In the genomic region with DNA sequence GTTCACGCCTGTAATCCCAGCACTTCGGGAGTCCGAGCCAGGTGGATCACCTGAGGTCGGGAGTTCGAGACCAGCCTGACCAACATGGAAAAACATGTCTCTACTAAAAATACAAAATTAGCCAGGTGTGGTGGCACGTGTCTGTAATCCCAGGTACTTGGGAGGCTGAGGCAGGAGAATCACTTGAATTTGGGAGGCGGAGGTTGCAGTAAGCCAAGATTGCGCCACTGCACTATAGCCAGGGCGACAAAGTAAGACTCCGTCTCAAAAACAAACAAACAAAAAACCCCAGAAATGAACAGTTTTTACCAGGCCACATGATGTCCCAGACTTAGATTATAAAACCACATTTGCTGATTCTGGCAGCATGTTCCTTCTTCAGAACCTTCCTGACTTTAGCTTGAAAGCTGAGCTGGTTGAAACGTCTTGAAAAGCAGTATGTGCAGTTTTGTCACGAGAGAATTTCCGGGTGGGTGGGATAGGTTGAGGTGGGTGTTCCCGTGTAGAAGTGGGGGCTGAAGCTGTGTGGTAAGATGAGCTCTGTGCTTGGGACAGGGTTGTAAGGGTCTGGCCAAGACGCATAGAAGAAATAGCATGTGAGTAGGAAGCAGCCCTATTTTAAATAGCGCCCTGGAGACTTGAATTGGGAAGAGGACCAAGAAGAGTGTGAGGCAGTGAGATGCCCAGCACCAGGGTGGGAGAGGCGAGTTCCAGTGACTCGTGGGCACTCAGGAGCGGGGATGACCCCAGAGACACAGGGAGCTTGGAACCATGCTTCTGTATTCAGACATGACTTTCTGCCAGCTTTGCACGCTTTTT, we compare ENCODE assay signal across 11 cellular contexts. TPM values are rescaled to one million over a fixed set of nuclear protein-coding genes. Genes with fewer than 3 reads are reported as not detected.
DNase-seq lines count a peak whose midpoint lies in the region; ATAC-seq and TF ChIP-seq lines count a peak whose summit lies in the region.
"Had no signal": no experiment of that assay in that cellular context is flagged by ENCODE, and none has a peak within 500 bp of the region (broad histone marks: within the 10 kb centered on the region; RNA-seq: fewer than 3 reads in every experiment).

No MANE protein-coding gene starts in this region.

- no peak for ATAC-seq in CD8-positive, alpha-beta T cell
- ATAC-seq in activated CD4-positive, alpha-beta T cell treated with anti-CD3 and anti-CD28 coated beads for 36 hours = no peak
- ATAC-seq: SK-N-SH treated with all-trans-retinoic acid at 6 μM for 48 hours had no signal

- H3K27ac Mint-ChIP-seq in CD8-positive, alpha-beta T cell = peak overlapping the region; percentile 57
- H3K27ac Mint-ChIP-seq in progenitor cell of endocrine pancreas = peak overlapping the region; percentile 62
- H3K27ac Mint-ChIP-seq in activated CD4-positive, alpha-beta T cell treated with anti-CD3 and anti-CD28 coated beads for 36 hours = no peak overlapping the region
- H3K27ac Mint-ChIP-seq: B cell had no signal

- H3K4me1 Mint-ChIP-seq in CD8-positive, alpha-beta T cell (ENCODE audit: low read depth) = peaks cover 62% of the 10 kb centered on the region
- H3K4me1 Mint-ChIP-seq in progenitor cell of endocrine pancreas (ENCODE audit: low read depth) = peaks cover 19% of the 10 kb centered on the region
- peaks cover 63% of the 10 kb centered on the region for H3K4me1 Mint-ChIP-seq in activated CD4-positive, alpha-beta T cell treated with anti-CD3 and anti-CD28 coated beads for 36 hours

- intact Hi-C loops in CD8-positive, alpha-beta T cell (cut with DNase I, micrococcal nuclease) = no loop called here
- intact Hi-C loops in ascending aorta (cut with DNase I) = no loop called here
- intact Hi-C loops in activated CD4-positive, alpha-beta T cell treated with anti-CD3 and anti-CD28 coated beads for 36 hours (cut with DNase I, micrococcal nuclease) = no loop called here

- H3K27me3 Mint-ChIP-seq in CD8-positive, alpha-beta T cell (ENCODE audit: low read depth) = no peaks in the 10 kb centered on the region
- no peaks in the 10 kb centered on the region for H3K27me3 Mint-ChIP-seq in progenitor cell of endocrine pancreas
- H3K27me3 Mint-ChIP-seq in activated CD4-positive, alpha-beta T cell treated with anti-CD3 and anti-CD28 coated beads for 36 hours = no peaks in the 10 kb centered on the region
- H3K27me3 Mint-ChIP-seq: B cell had no signal

- no peaks in the 10 kb centered on the region for H3K9me3 ChIP-seq in CD8-positive, alpha-beta T cell (ENCODE audit: low read length)
- no peaks in the 10 kb centered on the region for H3K9me3 ChIP-seq in ascending aorta
- no peaks in the 10 kb centered on the region for H3K9me3 ChIP-seq in right atrium auricular region

- H3K4me3 ChIP-seq in CD8-positive, alpha-beta T cell (ENCODE audit: low read depth, low read length) = no peak overlapping the region
- peak overlapping the region in 1 of 2 donors; percentile 8 for H3K4me3 ChIP-seq in ascending aorta
- peak overlapping the region in 1 of 2 donors; percentile 7 for H3K4me3 ChIP-seq in right atrium auricular region

- no peak overlapping the region for H3K27ac ChIP-seq in CD8-positive, alpha-beta T cell (ENCODE audit: low read depth, low read length)
- H3K27ac ChIP-seq in ascending aorta (peak overlapping the region; percentile 27 to 57), right atrium auricular region (peak overlapping the region; percentile 3 to 53)

- H3K4me3 Mint-ChIP-seq in CD8-positive, alpha-beta T cell = peak overlapping the region; percentile 46
- H3K4me3 Mint-ChIP-seq in progenitor cell of endocrine pancreas (ENCODE audit: low read depth) = no peak overlapping the region
- no peak overlapping the region for H3K4me3 Mint-ChIP-seq in activated CD4-positive, alpha-beta T cell treated with anti-CD3 and anti-CD28 coated beads for 36 hours
- H3K4me3 Mint-ChIP-seq: B cell had no signal

- H3K27me3 ChIP-seq in CD8-positive, alpha-beta T cell (ENCODE audit: insufficient read depth, low read length) = no peaks in the 10 kb centered on the region
- H3K27me3 ChIP-seq in ascending aorta (no peaks in the 10 kb centered on the region), right atrium auricular region (no peaks in the 10 kb centered on the region)

- H3K9me3 Mint-ChIP-seq in CD8-positive, alpha-beta T cell = no peaks in the 10 kb centered on the region
- H3K9me3 Mint-ChIP-seq in progenitor cell of endocrine pancreas (ENCODE audit: low read depth) = no peaks in the 10 kb centered on the region
- H3K9me3 Mint-ChIP-seq in activated CD4-positive, alpha-beta T cell treated with anti-CD3 and anti-CD28 coated beads for 36 hours (ENCODE audit: low read depth) = no peaks in the 10 kb centered on the region

- no peak for TF ChIP-seq CTCF in CD8-positive, alpha-beta T cell (IDR thresholded peaks at IDR 0.05)
- no peak for TF ChIP-seq CTCF in ascending aorta (IDR thresholded peaks at IDR 0.05)
- no peak for TF ChIP-seq CTCF in right atrium auricular region (IDR thresholded peaks at IDR 0.05)
- no peak for TF ChIP-seq CTCF in progenitor cell of endocrine pancreas (IDR thresholded peaks at IDR 0.05; ENCODE audit: unreplicated experiment)

- DNase-seq in CD8-positive, alpha-beta T cell = no peak
- no peak for DNase-seq in ascending aorta (ENCODE audit: low spot score in 2 of 2)
- no peak for DNase-seq in right atrium auricular region (ENCODE audit: low spot score)
- no peak for DNase-seq in progenitor cell of endocrine pancreas (ENCODE audit: low spot score, unreplicated experiment)
- DNase-seq in activated CD4-positive, alpha-beta T cell treated with anti-CD3 and anti-CD28 coated beads for 36 hours = no peak
- no peak for DNase-seq in DMS 273 treated with DMSO at 0.1 percent for 48 hours (lab: John Stamatoyannopoulos, UW)
- no peak for DNase-seq in HuH-7 (ENCODE audit: low spot score)
- DNase-seq in NCI-H2107 (lab: John Stamatoyannopoulos, UW) = no peak
- DNase-seq: NCI-H524 treated with DMSO at 0.1 percent for 48 hours had no signal

- POLR2A ChIA-PET in CD8-positive, alpha-beta T cell (lab: Charles Lee) = no interaction called here
- POLR2A ChIA-PET in activated CD4-positive, alpha-beta T cell treated with anti-CD3 and anti-CD28 coated beads for 36 hours (lab: Charles Lee) = interaction anchor here (0.5 kb wide), 1 partner anchor 17 kb away, joined by 3 read pairs; no protein-coding TSS in a partner anchor

- no peaks in the 10 kb centered on the region for H3K36me3 ChIP-seq in CD8-positive, alpha-beta T cell (ENCODE audit: insufficient read depth, low read length)
- H3K36me3 ChIP-seq in ascending aorta (peaks cover 4% of the 10 kb centered on the region in 2 donors), right atrium auricular region (no peaks in the 10 kb centered on the region)

- H3K36me3 Mint-ChIP-seq in CD8-positive, alpha-beta T cell = peaks cover 23% of the 10 kb centered on the region
- peaks cover 3% of the 10 kb centered on the region for H3K36me3 Mint-ChIP-seq in progenitor cell of endocrine pancreas (ENCODE audit: insufficient read depth)
- no peaks in the 10 kb centered on the region for H3K36me3 Mint-ChIP-seq in activated CD4-positive, alpha-beta T cell treated with anti-CD3 and anti-CD28 coated beads for 36 hours (ENCODE audit: low read depth)

- H3K4me1 ChIP-seq in CD8-positive, alpha-beta T cell (ENCODE audit: insufficient read depth, low read length) = peaks cover 59% of the 10 kb centered on the region
- H3K4me1 ChIP-seq in ascending aorta = peaks cover 10 to 19% of the 10 kb centered on the region in 2 donors
- peaks cover 0 to 44% of the 10 kb centered on the region in 2 donors for H3K4me1 ChIP-seq in right atrium auricular region

- CTCF ChIA-PET in CD8-positive, alpha-beta T cell (lab: Charles Lee) = no interaction called here
- CTCF ChIA-PET in activated CD4-positive, alpha-beta T cell treated with anti-CD3 and anti-CD28 coated beads for 36 hours (lab: Charles Lee) = interaction anchor here (0.5 kb wide), 1 partner anchor 90 kb away, joined by 3 read pairs; no protein-coding TSS in a partner anchor

RNA-seq across cellular contexts. Expression of a gene that starts 7.5 kb away (rescaled TPM):
- 10 to 100 TPM; 38.6 to 44.3 TPM for total RNA-seq in CD8-positive, alpha-beta T cell
- 118 TPM for total RNA-seq in ascending aorta
- total RNA-seq in right atrium auricular region = 10 to 100 TPM; 28.8 to 41.7 TPM
- 86.6 and 88.8 TPM in 2 replicates for total RNA-seq in progenitor cell of endocrine pancreas
- 10 to 100 TPM; 43.5 to 71.6 TPM for total RNA-seq in activated CD4-positive, alpha-beta T cell treated with anti-CD3 and anti-CD28 coated beads for 36 hours

RNA-seq across cellular contexts. Expression of a gene that starts 22.6 kb away (rescaled TPM):
- 10 to 100 TPM; 16.0 to 18.1 TPM for total RNA-seq in CD8-positive, alpha-beta T cell
- total RNA-seq in ascending aorta (69.4 TPM), right atrium auricular region (10 to 100 TPM; 46.9 to 78.7 TPM), progenitor cell of endocrine pancreas (79.1 and 87.0 TPM in 2 replicates)
- 10 to 100 TPM; 60.4 to 75.3 TPM for total RNA-seq in activated CD4-positive, alpha-beta T cell treated with anti-CD3 and anti-CD28 coated beads for 36 hours
